Comparison of ENCODE assay signal across 22 cellular contexts in the genomic region with DNA sequence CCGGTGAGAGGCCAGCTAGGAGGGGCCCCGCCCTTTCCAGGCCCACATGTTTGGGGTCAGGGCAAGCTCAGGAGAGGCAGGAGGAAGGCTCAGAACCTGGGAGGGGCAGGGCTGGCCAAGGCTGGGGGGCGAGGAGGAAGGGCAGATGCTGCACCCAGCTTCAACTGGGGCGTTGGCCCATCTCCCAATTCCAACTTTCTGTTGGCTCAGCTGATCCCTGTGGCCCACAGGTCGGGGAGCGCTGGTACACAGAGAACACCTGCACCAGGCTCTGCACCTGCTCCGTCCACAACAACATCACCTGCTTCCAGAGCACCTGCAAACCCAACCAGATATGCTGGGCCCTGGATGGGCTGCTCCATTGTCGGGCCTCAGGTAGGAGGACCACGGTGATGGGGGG. TPM values are rescaled to one million over a fixed set of nuclear protein-coding genes. Genes with fewer than 3 reads are reported as not detected.
DNase-seq lines count a peak whose midpoint lies in the region; ATAC-seq and TF ChIP-seq lines count a peak whose summit lies in the region.
"Had no signal": no experiment of that assay in that cellular context is flagged by ENCODE, and none has a peak within 500 bp of the region (broad histone marks: within the 10 kb centered on the region; RNA-seq: fewer than 3 reads in every experiment).

No MANE protein-coding gene starts in this region.

- H3K4me1 Mint-ChIP-seq in stimulated activated effector memory CD8-positive, alpha-beta T cell treated with anti-CD3 and anti-CD28 coated beads, Interleukin-12 subunit alpha, Interleukin-12 subunit beta, amount 100 ng/mL, for 72 hours = no peaks in the 10 kb centered on the region
- H3K4me1 Mint-ChIP-seq: B cell; CD4-positive, alpha-beta memory T cell; CD4-positive, CD25-positive, alpha-beta regulatory T cell; CD8-positive, alpha-beta memory T cell had no signal

- H3K9me3 ChIP-seq in transverse colon = no peaks in the 10 kb centered on the region
- H3K9me3 ChIP-seq: A549; BLaER1 treated with 17β-estradiol and CSF1 and Interleukin-3, amounts not matched to agents 10 nM and 100 nM; Caco-2 had no signal

- DNase-seq in COLO668 (lab: John Stamatoyannopoulos, UW; ENCODE audit: unreplicated experiment) = peak; percentile 35
- peak; percentile 11 for DNase-seq in GM13977 (ENCODE audit: low spot score)
- DNase-seq in RPMI8226 = peak; percentile 93
- DNase-seq in stimulated activated effector memory CD8-positive, alpha-beta T cell treated with anti-CD3 and anti-CD28 coated beads, Interleukin-12 subunit alpha, Interleukin-12 subunit beta, amount 100 ng/mL, for 72 hours (ENCODE audit: low spot score in 2 of 2) = no peak
- DNase-seq in transverse colon = no peak
- DNase-seq: AML-193; Caco-2; Calu3; CD4-positive, alpha-beta memory T cell; CD4-positive, CD25-positive, alpha-beta regulatory T cell; CD8-positive, alpha-beta memory T cell; DMS79 treated with DMSO at 0.1 percent for 48 hours; GF-D8 had no signal

- H3K9me3 Mint-ChIP-seq in stimulated activated effector memory CD8-positive, alpha-beta T cell treated with anti-CD3 and anti-CD28 coated beads, Interleukin-12 subunit alpha, Interleukin-12 subunit beta, amount 100 ng/mL, for 72 hours = no peaks in the 10 kb centered on the region
- H3K9me3 Mint-ChIP-seq: CD4-positive, CD25-positive, alpha-beta regulatory T cell; CD8-positive, alpha-beta memory T cell had no signal

- no peak for TF ChIP-seq CTCF in GM13977 (IDR thresholded peaks at IDR 0.05; ENCODE audit: extremely low read depth, insufficient read depth, missing control alignments)
- no peak for TF ChIP-seq CTCF in transverse colon (IDR thresholded peaks at IDR 0.05)

- 69% methylated on average over 9 of the region's 9 CpGs; no CpG with 5 or more reads in 1 of the 2 donors for WGBS in transverse colon (ENCODE audit: low coverage in 1 of 2), 2 donors

- TF ChIP-seq EP300 in transverse colon (IDR thresholded peaks at IDR 0.05; ENCODE audit: low read depth) = no peak

- peaks cover 7% of the 10 kb centered on the region for H3K27me3 ChIP-seq in transverse colon
- H3K27me3 ChIP-seq: BLaER1 treated with 17β-estradiol and CSF1 and Interleukin-3, amounts not matched to agents 10 nM and 100 nM had no signal

- H3K4me3 ChIP-seq in transverse colon = no peak overlapping the region
- H3K4me3 ChIP-seq: A549; BLaER1 treated with 17β-estradiol and CSF1 and Interleukin-3, amounts not matched to agents 10 nM and 100 nM; GM12878 had no signal

- H3K27ac Mint-ChIP-seq in stimulated activated effector memory CD8-positive, alpha-beta T cell treated with anti-CD3 and anti-CD28 coated beads, Interleukin-12 subunit alpha, Interleukin-12 subunit beta, amount 100 ng/mL, for 72 hours = no peak overlapping the region
- H3K27ac Mint-ChIP-seq: B cell; CD4-positive, alpha-beta memory T cell; CD4-positive, CD25-positive, alpha-beta regulatory T cell had no signal

- TF ChIP-seq POLR2A in transverse colon (IDR thresholded peaks at IDR 0.05) = no peak

- no peaks in the 10 kb centered on the region for H3K4me1 ChIP-seq in transverse colon
- H3K4me1 ChIP-seq: A549; BLaER1 treated with 17β-estradiol and CSF1 and Interleukin-3, amounts not matched to agents 10 nM and 100 nM; Caco-2 had no signal

- H3K27ac ChIP-seq in transverse colon = no peak overlapping the region
- H3K27ac ChIP-seq: 22Rv1; A549; BLaER1 treated with 17β-estradiol and CSF1 and Interleukin-3, amounts not matched to agents 10 nM and 100 nM; C4-2B had no signal

- in situ Hi-C loops in GM13977 (cut with MboI; ENCODE audit: low pct_unique_long_range_greater_than_20kb, low sequenced_read_pairs, unreplicated experiment) = no loop called here
- in situ Hi-C loops in transverse colon (cut with MboI; ENCODE audit: low pct_ligation_motif_present in 1 of 4, low pct_unique_long_range_greater_than_20kb in 1 of 4, low sequenced_read_pairs in 3 of 4) = no loop called here

- ATAC-seq in stimulated activated effector memory CD8-positive, alpha-beta T cell treated with anti-CD3 and anti-CD28 coated beads, Interleukin-12 subunit alpha, Interleukin-12 subunit beta, amount 100 ng/mL, for 72 hours = peak; percentile 26
- no peak for ATAC-seq in HG02642 (IDR thresholded peaks at IDR 0.05; ENCODE audit: poor library complexity, unreplicated experiment)
- ATAC-seq in HG03196 (IDR thresholded peaks at IDR 0.05; ENCODE audit: unreplicated experiment) = no peak
- ATAC-seq: A549, GM12878 had no signal

- H3K36me3 Mint-ChIP-seq in stimulated activated effector memory CD8-positive, alpha-beta T cell treated with anti-CD3 and anti-CD28 coated beads, Interleukin-12 subunit alpha, Interleukin-12 subunit beta, amount 100 ng/mL, for 72 hours = no peaks in the 10 kb centered on the region
- H3K36me3 Mint-ChIP-seq: CD4-positive, alpha-beta memory T cell; CD8-positive, alpha-beta memory T cell had no signal

- intact Hi-C loops in transverse colon (cut with DNase I; ENCODE audit: low total_unique reads) = no loop called here

- no peak overlapping the region for H3K4me3 Mint-ChIP-seq in stimulated activated effector memory CD8-positive, alpha-beta T cell treated with anti-CD3 and anti-CD28 coated beads, Interleukin-12 subunit alpha, Interleukin-12 subunit beta, amount 100 ng/mL, for 72 hours
- H3K4me3 Mint-ChIP-seq: B cell; CD4-positive, alpha-beta memory T cell; CD4-positive, CD25-positive, alpha-beta regulatory T cell; CD8-positive, alpha-beta memory T cell had no signal

- H3K36me3 ChIP-seq in transverse colon = no peaks in the 10 kb centered on the region
- H3K36me3 ChIP-seq: BLaER1 treated with 17β-estradiol and CSF1 and Interleukin-3, amounts not matched to agents 10 nM and 100 nM had no signal

RNA-seq across cellular contexts. Expression of a gene that starts 40.1 kb away (rescaled TPM):
- total RNA-seq in transverse colon = not detected
- total RNA-seq: A172; B cell; Caco-2; Calu3; CD4-positive, alpha-beta memory T cell; CD4-positive, CD25-positive, alpha-beta regulatory T cell; CD8-positive, alpha-beta memory T cell; GM12878 had no signal

RNA-seq across cellular contexts. Expression of a gene that starts 53.2 kb away (rescaled TPM):
- total RNA-seq in transverse colon = not detected
- total RNA-seq: A172; B cell; Calu3; CD4-positive, alpha-beta memory T cell; CD4-positive, CD25-positive, alpha-beta regulatory T cell; GM12878 had no signal

RNA-seq across cellular contexts. Expression of a gene that starts 53.8 kb away (rescaled TPM):
- 10 to 100 TPM; 23.2 to 95.5 (median 43.5) TPM for total RNA-seq in transverse colon

Comparison
In these comparisons a context has a peak if more than half of its experiments do, and no peak if none do; other contexts are left out.
1. DNase-seq: peak in COLO668 (single experiment), GM13977 (single experiment) and RPMI8226 (single experiment); none in stimulated activated effector memory CD8-positive, alpha-beta T cell treated with anti-CD3 and anti-CD28 coated beads, Interleukin-12 subunit alpha, Interleukin-12 subunit beta, amount 100 ng/mL, for 72 hours (0 of 2) and transverse colon (single experiment).